In the genomic region with DNA sequence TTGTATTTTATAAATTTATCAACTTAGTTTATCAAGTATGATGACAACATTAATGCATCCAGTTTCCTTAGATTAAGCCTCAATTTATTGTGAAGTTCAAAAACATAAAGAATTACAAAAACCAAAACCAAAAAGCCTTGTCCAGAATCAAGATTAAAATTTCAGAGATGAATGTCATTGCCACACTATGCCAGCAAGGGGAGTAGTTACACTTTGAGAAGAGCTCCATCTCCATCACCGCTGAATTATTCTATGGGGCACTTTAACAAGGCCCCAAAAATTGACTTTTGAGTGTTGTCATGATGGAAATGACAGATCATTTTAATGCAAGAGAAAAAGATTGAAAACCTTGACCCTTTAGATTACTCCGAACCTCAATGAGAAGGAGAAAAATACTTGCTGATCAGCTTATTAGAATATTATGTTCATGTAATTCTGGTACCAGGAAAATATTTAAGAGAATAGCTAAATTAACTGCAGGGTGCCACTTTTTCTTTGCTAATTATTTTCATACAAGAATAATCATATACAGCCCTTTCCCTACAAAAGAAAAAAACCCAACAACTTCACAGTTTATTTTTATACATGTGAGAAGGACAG, we compare ENCODE assay signal across 8 cellular contexts.
DNase-seq lines count a peak whose midpoint lies in the region; ATAC-seq, FAIRE-seq and TF ChIP-seq lines count a peak whose summit lies in the region.

No MANE protein-coding gene starts in this region.

- no peaks in the 10 kb centered on the region for H3K27me3 ChIP-seq in K562 (ENCODE audit: control insufficient read depth in 2 of 2, insufficient read depth in 2 of 2, low read length in 2 of 2)

- no peaks in the 10 kb centered on the region for H3K4me1 ChIP-seq in K562 (replicated peaks in 1 of 2; ENCODE audit: control insufficient read depth in 2 of 2, insufficient read depth in 2 of 2, low read length in 2 of 2)

- no peak overlapping the region for H3K9ac ChIP-seq in K562 (ENCODE audit: insufficient read depth in 1 of 2, low read depth in 2 of 2, low read length in 2 of 2)

- H3K4me3 ChIP-seq in K562 = no peak overlapping the region

- H3K36me3 Mint-ChIP-seq in nephron (ENCODE audit: low read depth) = no peaks in the 10 kb centered on the region

- no peaks in the 10 kb centered on the region for H3K79me2 ChIP-seq in K562 (ENCODE audit: control insufficient read depth, insufficient read depth, low read length)

- no TSS peak for BruUV-seq in K562 (replicated peaks; lab: Mats Ljungman, UMichigan)

- in situ Hi-C loops in K562 (cut with MboI) = no loop called here

- H3K27ac ChIP-seq in K562 (ENCODE audit: extremely low read depth, low read depth, low read length) = no peak overlapping the region

- FAIRE-seq in GM18507 (lab: Jason Lieb, UNC) (peak; percentile 44), K562 (lab: Jason Lieb, UNC) (no peak), GM19239 (lab: Jason Lieb, UNC) (no peak)

- H3K9me3 Mint-ChIP-seq in nephron = no peaks in the 10 kb centered on the region

- intact Hi-C loops in K562 (cut with micrococcal nuclease) = no loop called here

- CTCF ChIA-PET in K562 (lab: Yijun Ruan, JAX; ENCODE audit: low intra/inter-chr PET ratio) = no interaction called here

- no peak for DNase-seq in GM18507 (ENCODE audit: extremely low spot score, insufficient read length, low read depth)
- peak; percentile 37 to 68 for DNase-seq in Kasumi-1 (lab: John Stamatoyannopoulos, UW)
- peak in 1 of 4 experiments; percentile 7 for DNase-seq in K562 (ENCODE audit: extremely low read depth in 1 of 4, low spot score in 3 of 4)
- no peak for DNase-seq in ureter (ENCODE audit: low spot score)
- DNase-seq in NCI-H1436 (lab: John Stamatoyannopoulos, UW) = no peak
- DNase-seq in GM19239 (ENCODE audit: insufficient read length, low spot score) = no peak

- H2AFZ ChIP-seq in K562 (ENCODE audit: low read depth, low read length) = no peak overlapping the region

- H3K4me3 Mint-ChIP-seq in nephron = no peak overlapping the region

- H3K9me3 ChIP-seq in K562 (replicated peaks; ENCODE audit: control insufficient read depth, insufficient read depth, low read depth, low read length) = 0 out of 2 replicates have a peak, but pooled peaks cover 2% of the 10 kb centered on the region

- no peak overlapping the region for H3K4me2 ChIP-seq in K562 (ENCODE audit: insufficient read depth, low read length)

- H3K36me3 ChIP-seq in K562 (ENCODE audit: control insufficient read depth, insufficient read depth, low read length) = no peaks in the 10 kb centered on the region

- 4% methylated on average over 2 of the region's 2 CpGs for WGBS in K562 (ENCODE audit: insufficient coverage, low coverage, missing lambda C conversion rate)

- H4K20me1 ChIP-seq in K562 (replicated peaks; ENCODE audit: control insufficient read depth, insufficient read depth, low read length) = no peaks in the 10 kb centered on the region

- TF ChIP-seq RAD21 in K562 (CRISPR knock-in tag; conservative IDR thresholded peaks at IDR 0.05 in 1 of 2, IDR thresholded peaks at IDR 0.05 in 1 of 2) = peak; percentile 30 to 55; a peak in 1 of 4 replicates

- H3K4me1 Mint-ChIP-seq in nephron = no peaks in the 10 kb centered on the region

- TF ChIP-seq CTCF in K562 (IDR thresholded peaks at IDR 0.05 in 2 of 3, conservative IDR thresholded peaks at IDR 0.05 in 1 of 3; ENCODE audit: insufficient read depth in 2 of 3, low read depth in 1 of 3, low read length in 3 of 3) (peak in 2 of 3 experiments; percentile 37 to 44; a peak in 2 of 6 replicates), nephron (IDR thresholded peaks at IDR 0.05; ENCODE audit: unreplicated experiment in 3 of 3) (peak; percentile 55 to 86 (median 69))

- TF ChIP-seq EP300 in K562 (IDR thresholded peaks at IDR 0.05; ENCODE audit: low read length) = no peak

- POLR2A ChIA-PET in K562 (lab: Yijun Ruan, JAX) = no interaction called here

- no peak for ATAC-seq in K562
- ATAC-seq in GM19324 (IDR thresholded peaks at IDR 0.05; ENCODE audit: low FRiP score, unreplicated experiment) = no peak

- H3K9me1 ChIP-seq in K562 (ENCODE audit: control insufficient read depth, insufficient read depth, low read length) = no peaks in the 10 kb centered on the region

- H3K27me3 Mint-ChIP-seq in nephron (ENCODE audit: low read depth) = no peaks in the 10 kb centered on the region

- no peak for TF ChIP-seq POLR2A in K562 (conservative IDR thresholded peaks at IDR 0.05)

- no peak overlapping the region for H3K27ac Mint-ChIP-seq in nephron

TF ChIP-seq in K562, 482 proteins besides CTCF, POLR2A, EP300 and RAD21:
- TF ChIP-seq ZNF583 (CRISPR knock-in tag; IDR thresholded peaks at IDR 0.05) (no peak), MXI1 (IDR thresholded peaks at IDR 0.05; ENCODE audit: low read depth, low read length) (no peak), SLC30A9 (CRISPR knock-in tag; IDR thresholded peaks at IDR 0.05) (no peak), ZNF77 (CRISPR knock-in tag; IDR thresholded peaks at IDR 0.05) (no peak), CBX8 (IDR thresholded peaks at IDR 0.05; ENCODE audit: borderline replicate concordance, extremely low read depth, low read depth, low read length, poor library complexity, severe bottlenecking) (no peak)
- TF ChIP-seq, protein P1, sequence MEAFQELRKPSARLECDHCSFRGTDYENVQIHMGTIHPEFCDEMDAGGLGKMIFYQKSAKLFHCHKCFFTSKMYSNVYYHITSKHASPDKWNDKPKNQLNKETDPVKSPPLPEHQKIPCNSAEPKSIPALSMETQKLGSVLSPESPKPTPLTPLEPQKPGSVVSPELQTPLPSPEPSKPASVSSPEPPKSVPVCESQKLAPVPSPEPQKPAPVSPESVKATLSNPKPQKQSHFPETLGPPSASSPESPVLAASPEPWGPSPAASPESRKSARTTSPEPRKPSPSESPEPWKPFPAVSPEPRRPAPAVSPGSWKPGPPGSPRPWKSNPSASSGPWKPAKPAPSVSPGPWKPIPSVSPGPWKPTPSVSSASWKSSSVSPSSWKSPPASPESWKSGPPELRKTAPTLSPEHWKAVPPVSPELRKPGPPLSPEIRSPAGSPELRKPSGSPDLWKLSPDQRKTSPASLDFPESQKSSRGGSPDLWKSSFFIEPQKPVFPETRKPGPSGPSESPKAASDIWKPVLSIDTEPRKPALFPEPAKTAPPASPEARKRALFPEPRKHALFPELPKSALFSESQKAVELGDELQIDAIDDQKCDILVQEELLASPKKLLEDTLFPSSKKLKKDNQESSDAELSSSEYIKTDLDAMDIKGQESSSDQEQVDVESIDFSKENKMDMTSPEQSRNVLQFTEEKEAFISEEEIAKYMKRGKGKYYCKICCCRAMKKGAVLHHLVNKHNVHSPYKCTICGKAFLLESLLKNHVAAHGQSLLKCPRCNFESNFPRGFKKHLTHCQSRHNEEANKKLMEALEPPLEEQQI (IDR thresholded peaks at IDR 0.05) = no peak
- TF ChIP-seq, protein P2, sequence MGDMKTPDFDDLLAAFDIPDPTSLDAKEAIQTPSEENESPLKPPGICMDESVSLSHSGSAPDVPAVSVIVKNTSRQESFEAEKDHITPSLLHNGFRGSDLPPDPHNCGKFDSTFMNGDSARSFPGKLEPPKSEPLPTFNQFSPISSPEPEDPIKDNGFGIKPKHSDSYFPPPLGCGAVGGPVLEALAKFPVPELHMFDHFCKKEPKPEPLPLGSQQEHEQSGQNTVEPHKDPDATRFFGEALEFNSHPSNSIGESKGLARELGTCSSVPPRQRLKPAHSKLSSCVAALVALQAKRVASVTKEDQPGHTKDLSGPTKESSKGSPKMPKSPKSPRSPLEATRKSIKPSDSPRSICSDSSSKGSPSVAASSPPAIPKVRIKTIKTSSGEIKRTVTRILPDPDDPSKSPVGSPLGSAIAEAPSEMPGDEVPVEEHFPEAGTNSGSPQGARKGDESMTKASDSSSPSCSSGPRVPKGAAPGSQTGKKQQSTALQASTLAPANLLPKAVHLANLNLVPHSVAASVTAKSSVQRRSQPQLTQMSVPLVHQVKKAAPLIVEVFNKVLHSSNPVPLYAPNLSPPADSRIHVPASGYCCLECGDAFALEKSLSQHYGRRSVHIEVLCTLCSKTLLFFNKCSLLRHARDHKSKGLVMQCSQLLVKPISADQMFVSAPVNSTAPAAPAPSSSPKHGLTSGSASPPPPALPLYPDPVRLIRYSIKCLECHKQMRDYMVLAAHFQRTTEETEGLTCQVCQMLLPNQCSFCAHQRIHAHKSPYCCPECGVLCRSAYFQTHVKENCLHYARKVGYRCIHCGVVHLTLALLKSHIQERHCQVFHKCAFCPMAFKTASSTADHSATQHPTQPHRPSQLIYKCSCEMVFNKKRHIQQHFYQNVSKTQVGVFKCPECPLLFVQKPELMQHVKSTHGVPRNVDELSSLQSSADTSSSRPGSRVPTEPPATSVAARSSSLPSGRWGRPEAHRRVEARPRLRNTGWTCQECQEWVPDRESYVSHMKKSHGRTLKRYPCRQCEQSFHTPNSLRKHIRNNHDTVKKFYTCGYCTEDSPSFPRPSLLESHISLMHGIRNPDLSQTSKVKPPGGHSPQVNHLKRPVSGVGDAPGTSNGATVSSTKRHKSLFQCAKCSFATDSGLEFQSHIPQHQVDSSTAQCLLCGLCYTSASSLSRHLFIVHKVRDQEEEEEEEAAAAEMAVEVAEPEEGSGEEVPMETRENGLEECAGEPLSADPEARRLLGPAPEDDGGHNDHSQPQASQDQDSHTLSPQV (IDR thresholded peaks at IDR 0.05) = no peak
- TF ChIP-seq, protein P3, sequence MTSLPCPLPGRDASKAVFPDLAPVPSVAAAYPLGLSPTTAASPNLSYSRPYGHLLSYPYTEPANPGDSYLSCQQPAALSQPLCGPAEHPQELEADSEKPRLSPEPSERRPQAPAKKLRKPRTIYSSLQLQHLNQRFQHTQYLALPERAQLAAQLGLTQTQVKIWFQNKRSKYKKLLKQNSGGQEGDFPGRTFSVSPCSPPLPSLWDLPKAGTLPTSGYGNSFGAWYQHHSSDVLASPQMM (CRISPR knock-in tag; IDR thresholded peaks at IDR 0.05) = no peak
- TF ChIP-seq, protein P4, sequence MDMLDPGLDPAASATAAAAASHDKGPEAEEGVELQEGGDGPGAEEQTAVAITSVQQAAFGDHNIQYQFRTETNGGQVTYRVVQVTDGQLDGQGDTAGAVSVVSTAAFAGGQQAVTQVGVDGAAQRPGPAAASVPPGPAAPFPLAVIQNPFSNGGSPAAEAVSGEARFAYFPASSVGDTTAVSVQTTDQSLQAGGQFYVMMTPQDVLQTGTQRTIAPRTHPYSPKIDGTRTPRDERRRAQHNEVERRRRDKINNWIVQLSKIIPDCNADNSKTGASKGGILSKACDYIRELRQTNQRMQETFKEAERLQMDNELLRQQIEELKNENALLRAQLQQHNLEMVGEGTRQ (CRISPR knock-in tag; IDR thresholded peaks at IDR 0.05) = no peak

Comparison
In these comparisons a context has a peak if more than half of its experiments do, and no peak if none do; other contexts are left out.
1. DNase-seq: peak in Kasumi-1 (2 of 2); none in GM18507 (single experiment), ureter (single experiment), NCI-H1436 (single experiment) and GM19239 (single experiment).